1 cellular context compared by ENCODE assay signal in genomic region chr11:69321877-69322350, GRCh38.
TF ChIP-seq lines count a peak whose summit lies in the region.

No MANE protein-coding gene starts in this region.

TF ChIP-seq in SK-N-SH, 30 proteins besides CTCF, POLR2A, EP300 and RAD21 (continued from another document):
- TF ChIP-seq REST (IDR thresholded peaks at IDR 0.05; ENCODE audit: low read depth, low read length) (peak; percentile 67), FOSL2 (IDR thresholded peaks at IDR 0.05; ENCODE audit: borderline replicate concordance, low read depth) (peak; percentile 95), TEAD4 (IDR thresholded peaks at IDR 0.05; ENCODE audit: borderline replicate concordance, insufficient read depth) (peak; percentile 94; the same call in 1 of the 2 replicates), RFX5 (IDR thresholded peaks at IDR 0.05; ENCODE audit: low read length) (no peak), POLR2AphosphoS5 (IDR thresholded peaks at IDR 0.05; ENCODE audit: low read depth, low read length) (peak; percentile 36; the same call in 1 of the 2 replicates), SMC3 (IDR thresholded peaks at IDR 0.05; ENCODE audit: low read depth, low read length) (no peak), RCOR1 (IDR thresholded peaks at IDR 0.05; ENCODE audit: low read length) (no peak), TCF12 (IDR thresholded peaks at IDR 0.05) (peak; percentile 91), FOXJ3 (CRISPR knock-in tag; IDR thresholded peaks at IDR 0.05) (no peak)
- TF ChIP-seq, protein P1, sequence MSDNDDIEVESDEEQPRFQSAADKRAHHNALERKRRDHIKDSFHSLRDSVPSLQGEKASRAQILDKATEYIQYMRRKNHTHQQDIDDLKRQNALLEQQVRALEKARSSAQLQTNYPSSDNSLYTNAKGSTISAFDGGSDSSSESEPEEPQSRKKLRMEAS (IDR thresholded peaks at IDR 0.05; ENCODE audit: low read depth) = peak; percentile 82
